8 cellular contexts compared by ENCODE assay signal in genomic region chr4:183098723-183099536, GRCh38. TPM values are rescaled to one million over a fixed set of nuclear protein-coding genes. Genes with fewer than 3 reads are reported as not detected.
DNase-seq lines count a peak whose midpoint lies in the region; ATAC-seq, FAIRE-seq and TF ChIP-seq lines count a peak whose summit lies in the region.

Gene WWC2 (plus strand): TSS chr4:183099257. CDS start chr4:183099492, 235 bp downstream.

- peaks cover 0 to 4% of the 10 kb centered on the region in 2 donors for H3K4me1 ChIP-seq in small intestine (ENCODE audit: control insufficient read depth in 2 of 2, insufficient read depth in 1 of 2, low read depth in 1 of 2, low read length in 1 of 2)

- WGBS in small intestine, 3 donors, result 0 to 1% (median 1%) methylated on average over 44 to 102 of the region's 102 CpGs

- no peaks in the 10 kb centered on the region for H3K9me3 ChIP-seq in small intestine (ENCODE audit: control insufficient read depth, low read depth)

- no peak for FAIRE-seq in small intestine (lab: Jason Lieb, UNC)

- peak within 1 kb of the TSS; percentile 46 to 96 for H3K27ac ChIP-seq in small intestine (ENCODE audit: low read depth in 1 of 2, low read length in 1 of 2)

- peak within 1 kb of the TSS; percentile 60 for H3K4me3 ChIP-seq in GM08714 (ENCODE audit: low read length)
- H3K4me3 ChIP-seq in choroid plexus epithelial cell (ENCODE audit: low read depth, low read length), result peak within 1 kb of the TSS; percentile 84
- peak within 1 kb of the TSS; percentile 72 to 84 for H3K4me3 ChIP-seq in small intestine (ENCODE audit: low read depth in 1 of 2, low read length in 2 of 2)

- DNase-seq in NCI-H2227 (lab: John Stamatoyannopoulos, UW; ENCODE audit: unreplicated experiment) (peak; percentile 78), choroid plexus epithelial cell (ENCODE audit: low read depth) (peak; percentile 92), islet precursor cell (peak; percentile 98), small intestine (peak; percentile 72), DMS153 (lab: John Stamatoyannopoulos, UW) (no peak)
- DNase-seq in activated CD4-positive, alpha-beta T cell treated with anti-CD3 and anti-CD28 coated beads for 48 hours, result peak; percentile 69

- no peak for TF ChIP-seq CTCF in choroid plexus epithelial cell (conservative IDR thresholded peaks at IDR 0.05; ENCODE audit: low read depth, low read length)

- no peaks in the 10 kb centered on the region for H3K36me3 ChIP-seq in small intestine (ENCODE audit: control insufficient read depth in 2 of 2, insufficient read depth in 2 of 2, low read length in 2 of 2)

- peaks cover 0 to 2% of the 10 kb centered on the region in 2 donors for H3K27me3 ChIP-seq in small intestine (ENCODE audit: control insufficient read depth in 2 of 2, insufficient read depth in 2 of 2, low read length in 2 of 2)

- peak; percentile 78 for ATAC-seq in HG02759 (IDR thresholded peaks at IDR 0.05; ENCODE audit: unreplicated experiment)

RNA-seq across cellular contexts. Expression of gene WWC2, which starts in this region (rescaled TPM):
- 1 to 10 TPM in 2 of 3 donors, under 1 TPM in 1; 0.22 to 2.5 (median 1.6) TPM for polyA plus RNA-seq in small intestine
